In the genomic region with DNA sequence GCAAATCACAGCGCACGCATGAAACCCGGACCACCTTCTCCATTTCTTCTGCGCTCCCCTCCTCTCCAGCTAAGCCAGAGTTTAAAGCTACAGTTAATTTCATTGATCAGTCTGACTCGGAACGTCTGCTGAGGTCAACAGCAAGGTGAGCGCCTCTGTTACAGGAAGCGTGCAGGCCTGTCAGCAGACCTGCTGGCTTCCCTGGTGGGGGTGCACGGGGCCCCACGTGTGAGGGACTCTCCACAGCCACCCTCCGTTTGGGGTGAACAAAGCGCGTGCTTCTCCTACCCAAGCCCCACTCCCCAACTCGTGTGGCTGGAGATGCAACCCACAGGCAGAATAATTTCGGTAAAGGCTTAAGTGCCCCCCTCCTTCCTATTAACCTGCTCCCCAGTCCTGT, we compare ENCODE assay signal across 18 cellular contexts.
"Had no signal": no experiment of that assay in that cellular context is flagged by ENCODE, and none has a peak within 500 bp of the region (broad histone marks: within the 10 kb centered on the region; RNA-seq: fewer than 3 reads in every experiment).

No MANE protein-coding gene starts in this region.

- H3K4me2 ChIP-seq: neural progenitor cell, smooth muscle cell had no signal

- H3K9ac ChIP-seq: neural progenitor cell, parathyroid adenoma had no signal

- H3K4me1 ChIP-seq: lower lobe of right lung, parathyroid adenoma, suprapubic skin, tibial artery, vagina had no signal

- H2AFZ ChIP-seq: neural progenitor cell, parathyroid adenoma had no signal

- H3K9me3 ChIP-seq: lower lobe of right lung, right atrium auricular region, suprapubic skin, tibial artery, upper lobe of left lung, vagina had no signal

- DNase-seq: effector CD4-positive, alpha-beta T cell; islet precursor cell; lower lobe of right lung; midbrain; occipital lobe; stimulated activated CD4-positive, alpha-beta T cell treated with anti-CD3 and anti-CD28 coated beads, Interleukin-2, amount 100 ng/mL, for 48 hours; stimulated activated naive CD4-positive, alpha-beta T cell treated with Interleukin-2 at 50 U/mL for 16 hours; tibial artery; upper lobe of left lung had no signal

- H3K27me3 ChIP-seq: right atrium auricular region, vagina had no signal

- H3K4me3 ChIP-seq: coronary artery, lower lobe of right lung, neural progenitor cell, right atrium auricular region, smooth muscle cell, suprapubic skin, tibial artery, upper lobe of left lung, vagina had no signal

- H3K27ac ChIP-seq: coronary artery, lower lobe of right lung, neural progenitor cell, right atrium auricular region, suprapubic skin, tibial artery, upper lobe of left lung, vagina had no signal

- H3K36me3 ChIP-seq: lower lobe of right lung, neural progenitor cell, right atrium auricular region, suprapubic skin, tibial artery, upper lobe of left lung, vagina had no signal

- ATAC-seq: left lobe of liver; lower lobe of right lung; natural killer cell treated with Interleukin-12 subunit alpha and Interleukin-12 subunit beta and Interleukin-15 and Interleukin-18, amount 100 ng/mL, for 72 hours had no signal
